In genomic region chr17:70067104-70067503, GRCh38 we compare ENCODE assay signal across 24 cellular contexts. TPM values are rescaled to one million over a fixed set of nuclear protein-coding genes. Genes with fewer than 3 reads are reported as not detected.
"Had no signal": no experiment of that assay in that cellular context is flagged by ENCODE, and none has a peak within 500 bp of the region (broad histone marks: within the 10 kb centered on the region; RNA-seq: fewer than 3 reads in every experiment).

No MANE protein-coding gene starts in this region.

- H3K4me2 ChIP-seq: hepatocyte, smooth muscle cell had no signal

- FAIRE-seq: islet of Langerhans had no signal

- ATAC-seq: gastrocnemius medialis; heart left ventricle; left ventricle myocardium superior; lower lobe of right lung; naive thymus-derived CD4-positive, alpha-beta T cell; sciatic nerve; stimulated activated naive CD8-positive, alpha-beta T cell treated with anti-CD3 and anti-CD28 coated beads, Interleukin-15, amount 100 ng/mL, for 72 hours had no signal

- H3K9me3 ChIP-seq: gastrocnemius medialis, heart left ventricle, lower lobe of right lung, ovary, right atrium auricular region, tibial artery had no signal

- H3K4me1 ChIP-seq: gastrocnemius medialis, heart left ventricle, lower lobe of right lung, right atrium auricular region, tibial artery had no signal

- H2AFZ ChIP-seq: hepatocyte had no signal

- DNase-seq: dorsolateral prefrontal cortex; effector CD4-positive, alpha-beta T cell; foreskin fibroblast; gastrocnemius medialis; heart left ventricle; kidney glomerular epithelial cell; left ventricle myocardium superior; lower lobe of right lung; naive thymus-derived CD4-positive, alpha-beta T cell; nephron progenitor cell; occipital lobe; ovary; stimulated activated CD4-positive, alpha-beta T cell treated with anti-CD3 and anti-CD28 coated beads, Interleukin-12 subunit alpha, Interleukin-12 subunit beta, amount 100 ng/mL, for 4 hours; stimulated activated CD4-positive, alpha-beta T cell treated with anti-CD3 and anti-CD28 coated beads, Interleukin-1b, Interleukin-23, amount 100 ng/mL, for 48 hours; stimulated activated CD4-positive, alpha-beta T cell treated with anti-CD3 and anti-CD28 coated beads, Interleukin-4, amount 100 ng/mL, for 1 hour; stimulated activated CD8-positive, alpha-beta memory T cell treated with anti-CD3 and anti-CD28 coated beads, Interleukin-4, amount 100 ng/mL, for 48 hours; stimulated activated naive CD4-positive, alpha-beta T cell; stimulated activated naive CD8-positive, alpha-beta T cell treated with anti-CD3 and anti-CD28 coated beads, Interleukin-15, amount 100 ng/mL, for 72 hours; tibial artery had no signal

- H3K27ac ChIP-seq: gastrocnemius medialis, heart left ventricle, hepatocyte, lower lobe of right lung, ovary, right atrium auricular region, tibial artery had no signal

- H3K36me3 ChIP-seq: gastrocnemius medialis, heart left ventricle, lower lobe of right lung, ovary, right atrium auricular region, tibial artery had no signal

- H3K4me3 ChIP-seq: dorsolateral prefrontal cortex, gastrocnemius medialis, heart left ventricle, hepatocyte, lower lobe of right lung, ovary, right atrium auricular region, smooth muscle cell, tibial artery had no signal

- H3K79me2 ChIP-seq: hepatocyte had no signal

- H3K27me3 ChIP-seq: dorsolateral prefrontal cortex, gastrocnemius medialis, heart left ventricle, hepatocyte, ovary, right atrium auricular region, tibial artery had no signal

RNA-seq across cellular contexts. Expression of gene KCNJ16, which starts 7.9 kb away (rescaled TPM):
- total RNA-seq: left ventricle myocardium superior; naive thymus-derived CD4-positive, alpha-beta T cell; smooth muscle cell had no signal
- polyA plus RNA-seq: naive thymus-derived CD4-positive, alpha-beta T cell had no signal
